In the genomic region with DNA sequence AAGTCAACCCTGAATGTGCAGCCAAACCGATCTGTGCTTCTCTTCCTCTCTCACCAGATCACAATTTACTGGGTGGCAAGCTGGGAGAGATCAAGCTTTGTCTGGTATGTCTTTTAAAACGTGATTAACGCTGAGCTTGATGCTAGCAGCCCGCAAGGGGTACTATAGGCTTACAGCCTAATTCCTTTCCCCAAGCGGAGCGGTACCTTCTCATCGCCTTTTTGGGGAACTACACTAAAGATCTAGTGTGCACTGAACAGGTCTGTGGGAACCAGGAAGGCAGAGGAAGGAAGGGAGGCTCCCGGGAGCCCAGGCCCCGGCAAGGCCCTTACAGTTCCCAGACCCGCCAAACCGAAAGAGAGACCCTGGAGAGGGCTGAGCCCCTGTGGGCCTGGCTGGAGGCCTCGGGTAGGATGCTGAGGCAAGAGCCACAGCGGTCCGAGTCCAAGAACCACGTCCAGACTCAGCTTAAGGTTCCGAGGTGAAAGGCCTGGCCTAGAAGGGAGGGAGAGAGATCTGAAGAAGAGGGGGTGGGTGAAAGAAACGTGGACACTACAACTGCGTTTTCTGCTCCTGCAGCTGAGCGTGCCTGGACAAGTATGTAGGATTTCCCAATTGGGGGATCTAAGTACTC, we compare ENCODE assay signal across 12 cellular contexts. TPM values are rescaled to one million over a fixed set of nuclear protein-coding genes. Genes with fewer than 3 reads are reported as not detected.
DNase-seq lines count a peak whose midpoint lies in the region; ATAC-seq, FAIRE-seq and TF ChIP-seq lines count a peak whose summit lies in the region.
"Had no signal": no experiment of that assay in that cellular context is flagged by ENCODE, and none has a peak within 500 bp of the region (broad histone marks: within the 10 kb centered on the region; RNA-seq: fewer than 3 reads in every experiment).

No MANE protein-coding gene starts in this region.

- no peaks in the 10 kb centered on the region for H3K27me3 ChIP-seq in prostate gland (replicated peaks; ENCODE audit: insufficient read depth)

- intact Hi-C loops in prostate gland (cut with DNase I), result loop anchor here (5.0 to 10.0 kb wide), 3 partner anchors 153 to 1117 kb away; no protein-coding TSS in a partner anchor

- peak overlapping the region; percentile 92 for H3K4me3 ChIP-seq in fibroblast of villous mesenchyme (ENCODE audit: low read depth, low read length)
- H3K4me3 ChIP-seq in prostate gland, result peak overlapping the region in 1 of 2 donors; percentile 45

- H3K27ac ChIP-seq in prostate gland, result peak overlapping the region; percentile 81 to 89

- no peak for TF ChIP-seq POLR2A in prostate gland (IDR thresholded peaks at IDR 0.05)

- H3K36me3 Mint-ChIP-seq in T-cell, result no peaks in the 10 kb centered on the region

- H3K9me3 ChIP-seq in prostate gland, result no peaks in the 10 kb centered on the region
- H3K9me3 ChIP-seq: heart left ventricle had no signal

- H3K4me3 Mint-ChIP-seq in T-cell, result peak overlapping the region; percentile 21 to 48 (median 34)

- ATAC-seq in T-cell (replicated peaks in 1 of 4), result no peak

- H3K9me3 Mint-ChIP-seq in T-cell, result no peaks in the 10 kb centered on the region

- peak overlapping the region in 1 of 2 donors; percentile 20 for H3K27ac Mint-ChIP-seq in T-cell

- in situ Hi-C loops in GM13976 (cut with MboI; ENCODE audit: low sequenced_read_pairs, unreplicated experiment), result loop anchor here (25.0 kb wide), 1 partner anchor 334 kb away; no protein-coding TSS in a partner anchor

- no peak for FAIRE-seq in urothelium cell line (lab: Jason Lieb, UNC)
- FAIRE-seq: TTC549 had no signal

- TF ChIP-seq CTCF in fibroblast of villous mesenchyme (IDR thresholded peaks at IDR 0.05; ENCODE audit: insufficient read depth, low read depth, low read length) (no peak), prostate gland (IDR thresholded peaks at IDR 0.05) (no peak), GM13976 (IDR thresholded peaks at IDR 0.05; ENCODE audit: borderline replicate concordance, control extremely low read depth, extremely low read depth, insufficient read depth, missing control alignments) (no peak)

- peaks cover 63 to 66% of the 10 kb centered on the region in 2 donors for H3K27me3 Mint-ChIP-seq in T-cell

- POLR2A ChIA-PET in T-cell (lab: Charles Lee), result interaction anchor here in 1 of 2 donors (0.6 kb wide), 1 partner anchor 225 kb away, joined by 4 read pairs; no protein-coding TSS in a partner anchor

- H3K36me3 ChIP-seq in prostate gland, result no peaks in the 10 kb centered on the region
- H3K36me3 ChIP-seq: heart left ventricle had no signal

- H3K4me1 Mint-ChIP-seq in T-cell, result peaks cover 20 to 27% (median 22%) of the 10 kb centered on the region in 3 donors

- DNase-seq in ELF-1 (ENCODE audit: low read depth, low spot score) (peak; percentile 21), T-cell (no peak), fibroblast of villous mesenchyme (ENCODE audit: low read depth) (peak; percentile 70), prostate gland (ENCODE audit: low spot score) (no peak), NCI-H1436 treated with DMSO at 0.1 percent for 48 hours (lab: John Stamatoyannopoulos, UW) (no peak), GM13976 (ENCODE audit: low spot score) (no peak), urothelium cell line (ENCODE audit: low spot score) (no peak)
- no peak for DNase-seq in stimulated activated CD4-positive, alpha-beta T cell treated with anti-CD3 and anti-CD28 coated beads, Interleukin-4, amount 100 ng/mL, for 24 hours
- DNase-seq: activated naive CD4-positive, alpha-beta T cell; NCI-H526 treated with DMSO at 0.1 percent for 48 hours had no signal

- CTCF ChIA-PET in T-cell (lab: Charles Lee), result interaction anchor here in 1 of 2 donors (0.5 to 0.7 kb wide), 2 partner anchors 226 to 526 kb away, joined by 3 to 4 read pairs; no protein-coding TSS in a partner anchor

- WGBS in prostate gland, result 71% methylated on average over 19 of the region's 19 CpGs

- no peaks in the 10 kb centered on the region for H3K4me1 ChIP-seq in prostate gland (replicated peaks)

RNA-seq across cellular contexts. Expression of a gene that starts 2.7 kb away (rescaled TPM):
- not detected for total RNA-seq in T-cell
- 27.6 and 30.3 TPM in 2 replicates for total RNA-seq in fibroblast of villous mesenchyme
- total RNA-seq in prostate gland, result 10 to 100 TPM; 11.9 to 12.4 TPM

RNA-seq across cellular contexts. Expression of a gene that starts 4.7 kb away (rescaled TPM):
- total RNA-seq in T-cell (under 1 TPM in 3 of 5 donors, not detected in 2; 0.25 to 0.67 (median 0.33) TPM), fibroblast of villous mesenchyme (29.8 and 68.3 TPM in 2 replicates), prostate gland (10 to 100 TPM; 14.9 to 49.3 TPM)

Comparison
In these comparisons a context has a peak if more than half of its experiments do, and no peak if none do; other contexts are left out.
1. DNase-seq: peak in ELF-1 (single experiment) and fibroblast of villous mesenchyme (single experiment); none in T-cell (0 of 34), prostate gland (single experiment), stimulated activated CD4-positive, alpha-beta T cell treated with anti-CD3 and anti-CD28 coated beads, Interleukin-4, amount 100 ng/mL, for 24 hours (single experiment), NCI-H1436 treated with DMSO at 0.1 percent for 48 hours (single experiment), GM13976 (single experiment) and urothelium cell line (single experiment).
2. RNA of a gene that starts 2.7 kb away (total RNA-seq): 27.6 to 30.3 TPM in fibroblast of villous mesenchyme and 11.9 to 12.4 TPM in prostate gland; not detected in T-cell; every median in the first group is over 10 times any median in the second.
3. RNA of a gene that starts 4.7 kb away (total RNA-seq): 14.9 to 49.3 TPM in prostate gland and 29.8 to 68.3 TPM in fibroblast of villous mesenchyme; 0.25 to 0.67 TPM in T-cell; every median in the first group is over 4 times any median in the second.